Comparison of ENCODE assay signal across 9 cellular contexts in genomic region chrX:107675365-107675654, GRCh38. TPM values are rescaled to one million over a fixed set of nuclear protein-coding genes. Genes with fewer than 3 reads are reported as not detected.
DNase-seq lines count a peak whose midpoint lies in the region; ATAC-seq and TF ChIP-seq lines count a peak whose summit lies in the region.
"Had no signal": no experiment of that assay in that cellular context is flagged by ENCODE, and none has a peak within 500 bp of the region (broad histone marks: within the 10 kb centered on the region; RNA-seq: fewer than 3 reads in every experiment).

No MANE protein-coding gene starts in this region.

- intact Hi-C loops in adrenal gland (cut with DNase I): loop anchor here (5.0 to 10.0 kb wide), 2 partner anchors 42 to 99 kb away; partner anchors contain the start of genes NCBP2L (in 1 of the 2) and TSC22D3 (in 1 of the 2)
- intact Hi-C loops in left lung (cut with DNase I): loop anchor here in 1 of 2 donors (5.0 kb wide), 1 partner anchor 42 kb away; no protein-coding TSS in a partner anchor
- intact Hi-C loops in testis (cut with DNase I; ENCODE audit: low total_unique reads): loop anchor here (5.0 to 10.0 kb wide), 3 partner anchors 42 to 99 kb away; partner anchors contain the start of genes NCBP2L and TSC22D3
- intact Hi-C loops in body of pancreas (cut with DNase I): loop anchor here (10.0 kb wide), 1 partner anchor 99 kb away; the partner anchor contains the start of genes NCBP2L and TSC22D3

- H3K4me1 Mint-ChIP-seq in activated T-cell treated with anti-CD3 and anti-CD28 coated beads, Interleukin-2, amount 50 U/mL, for 4 hours (ENCODE audit: low read depth): peaks cover 58% of the 10 kb centered on the region

- no peaks in the 10 kb centered on the region for H3K27me3 Mint-ChIP-seq in activated T-cell treated with anti-CD3 and anti-CD28 coated beads, Interleukin-2, amount 50 U/mL, for 4 hours (ENCODE audit: low read depth)

- H3K36me3 ChIP-seq in adrenal gland (replicated peaks in 1 of 2) (no peaks in the 10 kb centered on the region), left lung (no peaks in the 10 kb centered on the region), testis (ENCODE audit: low read depth, missing control alignments) (no peaks in the 10 kb centered on the region), body of pancreas (replicated peaks in 1 of 2; ENCODE audit: insufficient read depth in 1 of 2, low read depth in 2 of 2) (no peaks in the 10 kb centered on the region)

- ATAC-seq in activated T-cell treated with anti-CD3 and anti-CD28 coated beads, Interleukin-2, amount 50 U/mL, for 4 hours: no peak
- ATAC-seq in left lung (no peak), body of pancreas (no peak)

- H3K4me1 ChIP-seq in adrenal gland (replicated peaks in 1 of 2) (peaks cover 0 to 29% of the 10 kb centered on the region in 2 donors), left lung (peaks cover 30 to 54% of the 10 kb centered on the region in 2 donors), testis (peaks cover 4% of the 10 kb centered on the region), body of pancreas (peaks cover 42% of the 10 kb centered on the region)

- in situ Hi-C loops in GM13977 (cut with MboI; ENCODE audit: low pct_unique_long_range_greater_than_20kb, low sequenced_read_pairs, unreplicated experiment): no loop called here

- TF ChIP-seq POLR2A in adrenal gland (IDR thresholded peaks at IDR 0.05) (no peak), testis (IDR thresholded peaks at IDR 0.05) (no peak), body of pancreas (IDR thresholded peaks at IDR 0.05) (no peak)

- DNase-seq in activated T-cell treated with anti-CD3 and anti-CD28 coated beads, Interleukin-2, amount 50 U/mL, for 4 hours: no peak
- no peak for DNase-seq in activated T-cell treated with anti-CD3 and anti-CD28 coated beads, Interleukin-2, amount 50 U/mL, for 48 hours
- DNase-seq in adrenal gland (no peak), left lung (no peak), testis (no peak), GM13977 (ENCODE audit: low spot score) (no peak), body of pancreas (no peak), GM10266 (ENCODE audit: extremely low spot score) (no peak)
- DNase-seq: NCI-H146 had no signal

- no peaks in the 10 kb centered on the region for H3K9me3 Mint-ChIP-seq in activated T-cell treated with anti-CD3 and anti-CD28 coated beads, Interleukin-2, amount 50 U/mL, for 4 hours

- TF ChIP-seq CTCF in adrenal gland (IDR thresholded peaks at IDR 0.05) (no peak), left lung (IDR thresholded peaks at IDR 0.05) (no peak), testis (IDR thresholded peaks at IDR 0.05) (no peak), GM13977 (IDR thresholded peaks at IDR 0.05; ENCODE audit: extremely low read depth, insufficient read depth, missing control alignments) (no peak), body of pancreas (IDR thresholded peaks at IDR 0.05) (no peak), GM10266 (IDR thresholded peaks at IDR 0.05; ENCODE audit: control insufficient read depth, insufficient read depth, low read depth, missing control alignments) (no peak)

- peak overlapping the region; percentile 33 to 96 (median 77) for H3K27ac ChIP-seq in adrenal gland
- peak overlapping the region; percentile 83 to 99 for H3K27ac ChIP-seq in left lung
- H3K27ac ChIP-seq in testis: peak overlapping the region; percentile 80 to 88
- peak overlapping the region in 2 of 4 donors; percentile 85 to 89 for H3K27ac ChIP-seq in body of pancreas

- H3K9me3 ChIP-seq in adrenal gland (replicated peaks in 1 of 3): no peaks in the 10 kb centered on the region
- no peaks in the 10 kb centered on the region for H3K9me3 ChIP-seq in left lung
- H3K9me3 ChIP-seq in testis: no peaks in the 10 kb centered on the region
- no peaks in the 10 kb centered on the region for H3K9me3 ChIP-seq in body of pancreas

- WGBS in adrenal gland, 4 donors: 61 to 90% (median 72%) methylated on average over 1 of the region's 1 CpG
- 80 to 100% methylated on average over 1 of the region's 1 CpG for WGBS in testis, 2 donors
- WGBS in body of pancreas, 2 donors: 75 to 92% methylated on average over 1 of the region's 1 CpG

- H3K27me3 ChIP-seq in adrenal gland (no peaks in the 10 kb centered on the region), left lung (peaks cover 0 to 2% of the 10 kb centered on the region in 2 donors), testis (no peaks in the 10 kb centered on the region), body of pancreas (no peaks in the 10 kb centered on the region)

- H3K4me3 Mint-ChIP-seq in activated T-cell treated with anti-CD3 and anti-CD28 coated beads, Interleukin-2, amount 50 U/mL, for 4 hours: peak overlapping the region; percentile 89

- H3K4me3 ChIP-seq in adrenal gland (peak overlapping the region in 1 of 4 donors; percentile 48), left lung (peak overlapping the region in 1 of 2 donors; percentile 52), testis (no peak overlapping the region), body of pancreas (no peak overlapping the region)

- H3K36me3 Mint-ChIP-seq in activated T-cell treated with anti-CD3 and anti-CD28 coated beads, Interleukin-2, amount 50 U/mL, for 4 hours (ENCODE audit: insufficient read depth): no peaks in the 10 kb centered on the region

RNA-seq across cellular contexts. Expression of gene PRPS1, which starts 47.0 kb away (rescaled TPM):
- total RNA-seq in activated T-cell treated with anti-CD3 and anti-CD28 coated beads, Interleukin-2, amount 50 U/mL, for 4 hours: 100 to 1,000 TPM; 151 to 154 (median 153) TPM
- total RNA-seq in adrenal gland (10 to 100 TPM in 7 of 8 donors, 1 to 10 TPM in 1; 9.9 to 55.1 (median 39.0) TPM), left lung (10 to 100 TPM; 29.4 to 36.2 TPM), testis (10 to 100 TPM; 38.7 to 39.3 TPM), body of pancreas (10 to 100 TPM in 1 of 2 donors, 1 to 10 TPM in 1; 6.5 to 18.1 TPM)
- polyA plus RNA-seq in adrenal gland (10 to 100 TPM in 1 of 3 donors, 1 to 10 TPM in 2; 8.9 to 78.3 (median 9.4) TPM), testis (ENCODE audit: insufficient read depth, low read depth, low replicate concordance) (32.7 TPM)
